8 cellular contexts compared by ENCODE assay signal in genomic region chr6:144349690-144350132, GRCh38.
DNase-seq lines count a peak whose midpoint lies in the region; ATAC-seq, FAIRE-seq and TF ChIP-seq lines count a peak whose summit lies in the region.

No MANE protein-coding gene starts in this region.

- in situ Hi-C loops in K562 (cut with MboI): no loop called here

- no peak for TF ChIP-seq CTCF in K562 (IDR thresholded peaks at IDR 0.05 in 2 of 3, conservative IDR thresholded peaks at IDR 0.05 in 1 of 3; ENCODE audit: insufficient read depth in 2 of 3, low read depth in 1 of 3, low read length in 3 of 3)
- TF ChIP-seq CTCF in mesothelial cell of epicardium (IDR thresholded peaks at IDR 0.05; ENCODE audit: unreplicated experiment): no peak

- peak; percentile 33 for ATAC-seq in GM21367 (IDR thresholded peaks at IDR 0.05; ENCODE audit: unreplicated experiment)
- peak; percentile 40 for ATAC-seq in K562

- H4K20me1 ChIP-seq in BLaER1 (peaks cover 35% of the 10 kb centered on the region), K562 (replicated peaks; ENCODE audit: control insufficient read depth, insufficient read depth, low read length) (no peaks in the 10 kb centered on the region)

- no TSS peak for BruUV-seq in K562 (replicated peaks; lab: Mats Ljungman, UMichigan)

- WGBS in K562 (ENCODE audit: insufficient coverage, low coverage, missing lambda C conversion rate): 1% methylated on average over 5 of the region's 5 CpGs

- H3K36me3 ChIP-seq in BLaER1 (peaks cover 14% of the 10 kb centered on the region), KOPT-K1 (ENCODE audit: insufficient read depth, low read length) (no peaks in the 10 kb centered on the region), K562 (ENCODE audit: control insufficient read depth, insufficient read depth, low read length) (no peaks in the 10 kb centered on the region)

- H3K27me3 ChIP-seq in BLaER1: no peaks in the 10 kb centered on the region
- H3K27me3 ChIP-seq in K562 (ENCODE audit: control insufficient read depth in 2 of 2, insufficient read depth in 2 of 2, low read length in 2 of 2): no peaks in the 10 kb centered on the region

- POLR2A ChIA-PET in K562 (lab: Yijun Ruan, JAX): no interaction called here

- no peak for TF ChIP-seq POLR2A in K562 (conservative IDR thresholded peaks at IDR 0.05)

- peaks cover 26% of the 10 kb centered on the region for H3K4me1 Mint-ChIP-seq in mesothelial cell of epicardium

- TF ChIP-seq EP300 in K562 (IDR thresholded peaks at IDR 0.05; ENCODE audit: low read length): no peak

- H3K9ac ChIP-seq in BLaER1: peak overlapping the region; percentile 82
- no peak overlapping the region for H3K9ac ChIP-seq in K562 (ENCODE audit: insufficient read depth in 1 of 2, low read depth in 2 of 2, low read length in 2 of 2)

- CTCF ChIA-PET in K562 (lab: Yijun Ruan, JAX; ENCODE audit: low intra/inter-chr PET ratio): no interaction called here

- peak overlapping the region; percentile 59 for H3K27ac Mint-ChIP-seq in mesothelial cell of epicardium

- H3K4me1 ChIP-seq in BLaER1 (peaks cover 92% of the 10 kb centered on the region), K562 (replicated peaks in 1 of 2; ENCODE audit: control insufficient read depth in 2 of 2, insufficient read depth in 2 of 2, low read length in 2 of 2) (no peaks in the 10 kb centered on the region; a peak in 2 of 5 replicates)

- no peak for FAIRE-seq in K562 (lab: Jason Lieb, UNC)

- H3K9me3 ChIP-seq in BLaER1: no peaks in the 10 kb centered on the region
- no peaks in the 10 kb centered on the region for H3K9me3 ChIP-seq in KOPT-K1 (ENCODE audit: insufficient read depth, low read length, poor library complexity, severe bottlenecking)
- H3K9me3 ChIP-seq in K562 (replicated peaks; ENCODE audit: control insufficient read depth, insufficient read depth, low read depth, low read length): no peaks in the 10 kb centered on the region

- H3K4me3 ChIP-seq in BLaER1 (peak overlapping the region; percentile 58), K562 (no peak overlapping the region)

- no peaks in the 10 kb centered on the region for H3K79me2 ChIP-seq in K562 (ENCODE audit: control insufficient read depth, insufficient read depth, low read length)

- intact Hi-C loops in K562 (cut with micrococcal nuclease): no loop called here

- peak overlapping the region; percentile 35 for H2AFZ ChIP-seq in K562 (ENCODE audit: low read depth, low read length)

- H3K27ac ChIP-seq in BLaER1 (peak overlapping the region; percentile 94), KOPT-K1 (ENCODE audit: low read depth, low read length, poor library complexity, severe bottlenecking) (peak overlapping the region; percentile 93), K562 (ENCODE audit: extremely low read depth, low read depth, low read length) (peak overlapping the region; percentile 47; the same call in 1 of the 3 replicates)

- DNase-seq in K562 (ENCODE audit: extremely low read depth in 1 of 4, low spot score in 3 of 4) (peak in 1 of 4 experiments; percentile 52), mesothelial cell of epicardium (ENCODE audit: low spot score in 2 of 2, unreplicated experiment in 2 of 2) (no peak), NCI-H2081 (lab: John Stamatoyannopoulos, UW) (no peak), NCI-H187 (lab: John Stamatoyannopoulos, UW) (no peak), NCI-H2196 treated with DMSO at 0.1 percent for 48 hours (lab: John Stamatoyannopoulos, UW; ENCODE audit: unreplicated experiment) (no peak)

- H3K27me3 Mint-ChIP-seq in mesothelial cell of epicardium (ENCODE audit: low read depth): no peaks in the 10 kb centered on the region

- no peaks in the 10 kb centered on the region for H3K9me1 ChIP-seq in K562 (ENCODE audit: control insufficient read depth, insufficient read depth, low read length)

- H3K4me3 Mint-ChIP-seq in mesothelial cell of epicardium: no peak overlapping the region

- peak overlapping the region; percentile 98 for H3K4me2 ChIP-seq in BLaER1
- peak overlapping the region; percentile 15; the same call in 1 of the 2 replicates for H3K4me2 ChIP-seq in K562 (ENCODE audit: insufficient read depth, low read length)

- H3K9me3 Mint-ChIP-seq in mesothelial cell of epicardium: peaks cover 10% of the 10 kb centered on the region

- no peak for TF ChIP-seq RAD21 in K562 (CRISPR knock-in tag; conservative IDR thresholded peaks at IDR 0.05 in 1 of 2, IDR thresholded peaks at IDR 0.05 in 1 of 2)

- H3K36me3 Mint-ChIP-seq in mesothelial cell of epicardium: peaks cover 10% of the 10 kb centered on the region

TF ChIP-seq in K562, 482 proteins besides CTCF, POLR2A, EP300 and RAD21 (continues in another document):
- TF ChIP-seq ZFP30 (CRISPR knock-in tag; IDR thresholded peaks at IDR 0.05; ENCODE audit: borderline replicate concordance) (no peak), MAFG (tag; conservative IDR thresholded peaks at IDR 0.05) (no peak), CTBP1 (IDR thresholded peaks at IDR 0.05; ENCODE audit: borderline replicate concordance) (no peak), ZNF609 (CRISPR knock-in tag; IDR thresholded peaks at IDR 0.05; ENCODE audit: borderline replicate concordance) (no peak), ELF4 (CRISPR knock-in tag; IDR thresholded peaks at IDR 0.05) (no peak), RBM17 (IDR thresholded peaks at IDR 0.05; ENCODE audit: borderline replicate concordance, low read depth, low read length) (no peak), HNRNPLL (IDR thresholded peaks at IDR 0.05; ENCODE audit: low read depth, low read length, poor library complexity, severe bottlenecking) (no peak), JUND (IDR thresholded peaks at IDR 0.05; ENCODE audit: borderline replicate concordance, low read depth, low read length) (peak; percentile 66), JUND (tag; IDR thresholded peaks at IDR 0.05; ENCODE audit: borderline replicate concordance, low read depth, low read length) (no peak), SMARCC2 (IDR thresholded peaks at IDR 0.05; ENCODE audit: low read depth) (no peak), KDM2B (CRISPR knock-in tag; IDR thresholded peaks at IDR 0.05) (no peak), ZBTB26 (CRISPR knock-in tag; IDR thresholded peaks at IDR 0.05) (no peak), ZNF175 (CRISPR knock-in tag; IDR thresholded peaks at IDR 0.05; ENCODE audit: low read depth) (no peak), ZNF696 (CRISPR knock-in tag; conservative IDR thresholded peaks at IDR 0.05) (no peak), ETV5 (CRISPR knock-in tag; IDR thresholded peaks at IDR 0.05; ENCODE audit: low read depth) (no peak), ZKSCAN8 (CRISPR knock-in tag; IDR thresholded peaks at IDR 0.05) (no peak), ZFP36 (IDR thresholded peaks at IDR 0.05; ENCODE audit: low read depth, low read length, partially characterized antibody) (no peak), MXI1 (IDR thresholded peaks at IDR 0.05; ENCODE audit: low read depth, low read length) (no peak), BRCA1 (IDR thresholded peaks at IDR 0.05) (no peak), BRCA1 (CRISPR knock-in tag; IDR thresholded peaks at IDR 0.05) (no peak), NR1H2 (CRISPR knock-in tag; IDR thresholded peaks at IDR 0.05) (no peak)
